ENCODE assay signal across 2 cellular contexts in the genomic region with DNA sequence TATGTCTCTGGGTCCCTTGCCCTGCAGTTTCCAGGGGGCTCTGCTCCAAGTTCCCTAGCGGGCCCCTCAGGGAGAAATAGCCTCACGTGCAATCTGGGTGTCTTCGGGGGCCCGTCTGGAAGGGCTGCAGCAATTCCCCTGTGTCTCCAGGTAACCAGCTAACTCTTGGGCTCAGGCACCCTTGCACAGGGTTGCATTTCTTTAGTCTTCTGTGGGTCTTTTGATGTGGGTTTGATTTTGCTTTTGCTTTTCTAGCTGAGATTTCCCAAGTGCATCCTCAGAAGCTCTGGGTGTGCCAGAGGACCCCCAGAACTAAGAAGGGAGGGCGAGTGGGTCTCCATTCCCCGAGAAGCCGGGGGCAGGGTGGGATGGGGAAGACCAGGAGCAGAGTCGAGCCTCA.
TF ChIP-seq lines count a peak whose summit lies in the region.

No MANE protein-coding gene starts in this region.

TF ChIP-seq in HEK293, 187 proteins besides CTCF, POLR2A, EP300 and RAD21:
- TF ChIP-seq, protein P1, sequence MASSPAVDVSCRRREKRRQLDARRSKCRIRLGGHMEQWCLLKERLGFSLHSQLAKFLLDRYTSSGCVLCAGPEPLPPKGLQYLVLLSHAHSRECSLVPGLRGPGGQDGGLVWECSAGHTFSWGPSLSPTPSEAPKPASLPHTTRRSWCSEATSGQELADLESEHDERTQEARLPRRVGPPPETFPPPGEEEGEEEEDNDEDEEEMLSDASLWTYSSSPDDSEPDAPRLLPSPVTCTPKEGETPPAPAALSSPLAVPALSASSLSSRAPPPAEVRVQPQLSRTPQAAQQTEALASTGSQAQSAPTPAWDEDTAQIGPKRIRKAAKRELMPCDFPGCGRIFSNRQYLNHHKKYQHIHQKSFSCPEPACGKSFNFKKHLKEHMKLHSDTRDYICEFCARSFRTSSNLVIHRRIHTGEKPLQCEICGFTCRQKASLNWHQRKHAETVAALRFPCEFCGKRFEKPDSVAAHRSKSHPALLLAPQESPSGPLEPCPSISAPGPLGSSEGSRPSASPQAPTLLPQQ (tag by site-specific recombination; IDR thresholded peaks at IDR 0.05) = no peak
- TF ChIP-seq ZBTB20 (tag by site-specific recombination; IDR thresholded peaks at IDR 0.05) = 0 out of 2 replicates have a peak, but pooled peaks have one; percentile 6
- TF ChIP-seq ZNF19 (tag by site-specific recombination; IDR thresholded peaks at IDR 0.05; ENCODE audit: low read depth) = no peak
- no peak for TF ChIP-seq ZBTB8A (tag by site-specific recombination; IDR thresholded peaks at IDR 0.05)
- TF ChIP-seq, protein P2, sequence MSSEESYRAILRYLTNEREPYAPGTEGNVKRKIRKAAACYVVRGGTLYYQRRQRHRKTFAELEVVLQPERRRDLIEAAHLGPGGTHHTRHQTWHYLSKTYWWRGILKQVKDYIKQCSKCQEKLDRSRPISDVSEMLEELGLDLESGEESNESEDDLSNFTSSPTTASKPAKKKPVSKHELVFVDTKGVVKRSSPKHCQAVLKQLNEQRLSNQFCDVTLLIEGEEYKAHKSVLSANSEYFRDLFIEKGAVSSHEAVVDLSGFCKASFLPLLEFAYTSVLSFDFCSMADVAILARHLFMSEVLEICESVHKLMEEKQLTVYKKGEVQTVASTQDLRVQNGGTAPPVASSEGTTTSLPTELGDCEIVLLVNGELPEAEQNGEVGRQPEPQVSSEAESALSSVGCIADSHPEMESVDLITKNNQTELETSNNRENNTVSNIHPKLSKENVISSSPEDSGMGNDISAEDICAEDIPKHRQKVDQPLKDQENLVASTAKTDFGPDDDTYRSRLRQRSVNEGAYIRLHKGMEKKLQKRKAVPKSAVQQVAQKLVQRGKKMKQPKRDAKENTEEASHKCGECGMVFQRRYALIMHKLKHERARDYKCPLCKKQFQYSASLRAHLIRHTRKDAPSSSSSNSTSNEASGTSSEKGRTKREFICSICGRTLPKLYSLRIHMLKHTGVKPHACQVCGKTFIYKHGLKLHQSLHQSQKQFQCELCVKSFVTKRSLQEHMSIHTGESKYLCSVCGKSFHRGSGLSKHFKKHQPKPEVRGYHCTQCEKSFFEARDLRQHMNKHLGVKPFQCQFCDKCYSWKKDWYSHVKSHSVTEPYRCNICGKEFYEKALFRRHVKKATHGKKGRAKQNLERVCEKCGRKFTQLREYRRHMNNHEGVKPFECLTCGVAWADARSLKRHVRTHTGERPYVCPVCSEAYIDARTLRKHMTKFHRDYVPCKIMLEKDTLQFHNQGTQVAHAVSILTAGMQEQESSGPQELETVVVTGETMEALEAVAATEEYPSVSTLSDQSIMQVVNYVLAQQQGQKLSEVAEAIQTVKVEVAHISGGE (tag by site-specific recombination; conservative IDR thresholded peaks at IDR 0.05; ENCODE audit: low read depth) = no peak

TF ChIP-seq in H1, 55 proteins besides CTCF, POLR2A, EP300 and RAD21:
- TF ChIP-seq POU5F1 (IDR thresholded peaks at IDR 0.05; ENCODE audit: low read depth, low read length) (no peak), TCF12 (IDR thresholded peaks at IDR 0.05; ENCODE audit: low read depth, low read length) (no peak), GABPA (IDR thresholded peaks at IDR 0.05; ENCODE audit: borderline replicate concordance, insufficient read depth, low read length) (no peak)
- TF ChIP-seq, protein P3, sequence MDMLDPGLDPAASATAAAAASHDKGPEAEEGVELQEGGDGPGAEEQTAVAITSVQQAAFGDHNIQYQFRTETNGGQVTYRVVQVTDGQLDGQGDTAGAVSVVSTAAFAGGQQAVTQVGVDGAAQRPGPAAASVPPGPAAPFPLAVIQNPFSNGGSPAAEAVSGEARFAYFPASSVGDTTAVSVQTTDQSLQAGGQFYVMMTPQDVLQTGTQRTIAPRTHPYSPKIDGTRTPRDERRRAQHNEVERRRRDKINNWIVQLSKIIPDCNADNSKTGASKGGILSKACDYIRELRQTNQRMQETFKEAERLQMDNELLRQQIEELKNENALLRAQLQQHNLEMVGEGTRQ (IDR thresholded peaks at IDR 0.05; ENCODE audit: low read length) = no peak
TF ChIP-seq in H1: peak in this region for 0.
